18 cellular contexts compared by ENCODE assay signal in the genomic region with DNA sequence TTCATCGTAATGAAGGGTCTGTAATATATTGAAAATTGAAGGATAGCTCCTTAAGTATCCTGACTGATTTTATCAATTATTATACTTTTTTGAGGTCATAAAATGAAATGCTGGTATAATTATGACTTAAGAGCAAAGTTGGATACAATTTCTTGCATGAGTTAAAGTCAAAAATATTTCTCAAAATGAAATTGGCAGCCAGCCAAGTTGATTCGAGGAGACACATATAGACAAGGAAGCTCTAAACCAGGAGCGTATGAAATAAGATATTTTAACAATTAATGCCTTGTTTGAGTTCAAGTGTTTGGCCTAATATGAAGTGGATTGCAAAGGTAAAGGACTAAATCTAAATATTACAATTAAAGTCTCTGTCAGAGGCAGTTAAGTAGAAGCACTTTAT.
DNase-seq lines count a peak whose midpoint lies in the region; ATAC-seq and TF ChIP-seq lines count a peak whose summit lies in the region.
"Had no signal": no experiment of that assay in that cellular context is flagged by ENCODE, and none has a peak within 500 bp of the region (broad histone marks: within the 10 kb centered on the region; RNA-seq: fewer than 3 reads in every experiment).

No MANE protein-coding gene starts in this region.

- in situ Hi-C loops in brain microvascular endothelial cell (cut with HindIII; ENCODE audit: low pct_ligation_motif_present, low sequenced_read_pairs): no loop called here

- TF ChIP-seq CTCF in brain microvascular endothelial cell (IDR thresholded peaks at IDR 0.05; ENCODE audit: low read depth, low read length, missing control alignments): no peak

- no peak overlapping the region for H3K4me3 ChIP-seq in brain microvascular endothelial cell (ENCODE audit: low read depth, low read length)
- H3K4me3 ChIP-seq: right lobe of liver, thyroid gland had no signal

- no peaks in the 10 kb centered on the region for H3K27me3 ChIP-seq in brain microvascular endothelial cell (replicated peaks)
- H3K27me3 ChIP-seq: right lobe of liver, thyroid gland had no signal

- DNase-seq in NCI-H2227 (lab: John Stamatoyannopoulos, UW; ENCODE audit: unreplicated experiment) (peak; percentile 26), NCI-H2227 treated with DMSO at 0.1 percent for 48 hours (lab: John Stamatoyannopoulos, UW) (no peak), NCI-H1105 treated with DMSO at 0.1 percent for 48 hours (lab: John Stamatoyannopoulos, UW) (peak; percentile 88), brain microvascular endothelial cell (peak; percentile 14), left kidney (ENCODE audit: low read depth, low spot score) (peak; percentile 6), NCI-H2196 (lab: John Stamatoyannopoulos, UW; ENCODE audit: unreplicated experiment) (no peak)
- DNase-seq in activated CD4-positive, alpha-beta T cell treated with anti-CD3 and anti-CD28 coated beads for 48 hours: no peak
- DNase-seq: activated CD4-positive, alpha-beta T cell treated with anti-CD3 and anti-CD28 coated beads, Interleukin-2, amount 50 U/mL, for 48 hours; activated naive CD4-positive, alpha-beta T cell treated with anti-CD3 and anti-CD28 coated beads, Interleukin-2, amount 10 ng/mL, durations not matched to agents 7 days and 5 days; C1 segment of cervical spinal cord; glutamatergic neuron; naive B cell; NCI-H187 treated with DMSO at 0.1 percent for 48 hours; right lobe of liver; stimulated activated naive B cell treated with anti-CD40 and anti-IgM and Interleukin-4, amounts not matched to agents 10 μg/mL and 1 μg/mL and 100 μg/mL, for 72 hours; thyroid gland had no signal

- ATAC-seq in GM21367 (IDR thresholded peaks at IDR 0.05; ENCODE audit: unreplicated experiment): no peak
- ATAC-seq: right lobe of liver; stimulated activated naive B cell treated with anti-CD40 and anti-IgM and Interleukin-4, amounts not matched to agents 10 μg/mL and 1 μg/mL and 100 μg/mL, for 72 hours had no signal

- no peak overlapping the region for H3K27ac ChIP-seq in brain microvascular endothelial cell
- H3K27ac ChIP-seq: epithelial cell of prostate, right lobe of liver, thyroid gland had no signal

- H3K36me3 ChIP-seq in brain microvascular endothelial cell (replicated peaks): no peaks in the 10 kb centered on the region
- H3K36me3 ChIP-seq: right lobe of liver, thyroid gland had no signal

Comparison
In these comparisons a context has a peak if more than half of its experiments do, and no peak if none do; other contexts are left out.
1. DNase-seq: peak in NCI-H2227 (single experiment), NCI-H1105 treated with DMSO at 0.1 percent for 48 hours (single experiment), brain microvascular endothelial cell (single experiment) and left kidney (single experiment); none in NCI-H2227 treated with DMSO at 0.1 percent for 48 hours (single experiment), NCI-H2196 (single experiment) and activated CD4-positive, alpha-beta T cell treated with anti-CD3 and anti-CD28 coated beads for 48 hours (single experiment).